In genomic region chr13:23007430-23007829, GRCh38 we compare ENCODE assay signal across 21 cellular contexts.
DNase-seq lines count a peak whose midpoint lies in the region; ATAC-seq and TF ChIP-seq lines count a peak whose summit lies in the region.
"Had no signal": no experiment of that assay in that cellular context is flagged by ENCODE, and none has a peak within 500 bp of the region (broad histone marks: within the 10 kb centered on the region; RNA-seq: fewer than 3 reads in every experiment).

No MANE protein-coding gene starts in this region.

- WGBS in right cardiac atrium = 27% methylated on average over 7 of the region's 7 CpGs

- H3K9me3 ChIP-seq in right cardiac atrium (ENCODE audit: control insufficient read depth, low read length) = no peaks in the 10 kb centered on the region
- no peaks in the 10 kb centered on the region for H3K9me3 ChIP-seq in neural progenitor cell (ENCODE audit: low read depth)
- H3K9me3 ChIP-seq: A549 had no signal

- no peaks in the 10 kb centered on the region for H4K20me1 ChIP-seq in neural progenitor cell (ENCODE audit: low read depth)
- H4K20me1 ChIP-seq: BLaER1 had no signal

- H3K9ac ChIP-seq in neural progenitor cell = no peak overlapping the region
- H3K9ac ChIP-seq: BLaER1, KMS-11 had no signal

- H3K4me1 Mint-ChIP-seq in neural progenitor cell = no peaks in the 10 kb centered on the region
- H3K4me1 Mint-ChIP-seq: CD8-positive, alpha-beta memory T cell had no signal

- no peak for ATAC-seq in right cardiac atrium
- ATAC-seq in GM21360 (IDR thresholded peaks at IDR 0.05; ENCODE audit: unreplicated experiment) = no peak
- ATAC-seq: A549, Panc1 had no signal

- intact Hi-C loops in right cardiac atrium (cut with DNase I) = no loop called here

- H3K36me3 ChIP-seq in neural progenitor cell = no peaks in the 10 kb centered on the region
- H3K36me3 ChIP-seq: BLaER1 had no signal

- H3K36me3 Mint-ChIP-seq in neural progenitor cell = no peaks in the 10 kb centered on the region
- H3K36me3 Mint-ChIP-seq: CD8-positive, alpha-beta memory T cell had no signal

- H3K4me1 ChIP-seq in right cardiac atrium (ENCODE audit: control insufficient read depth, insufficient read depth, low read length) (no peaks in the 10 kb centered on the region), neural progenitor cell (no peaks in the 10 kb centered on the region)
- H3K4me1 ChIP-seq: A549, BLaER1 had no signal

- H3K27me3 ChIP-seq in right cardiac atrium (ENCODE audit: control insufficient read depth, insufficient read depth) (no peaks in the 10 kb centered on the region), neural progenitor cell (no peaks in the 10 kb centered on the region)
- H3K27me3 ChIP-seq: BLaER1 had no signal

- H2AFZ ChIP-seq in neural progenitor cell (replicated peaks) = no peak overlapping the region

- no peaks in the 10 kb centered on the region for H3K79me2 ChIP-seq in neural progenitor cell (ENCODE audit: low read depth)

- no peak overlapping the region for H3K4me3 Mint-ChIP-seq in neural progenitor cell
- H3K4me3 Mint-ChIP-seq: CD8-positive, alpha-beta memory T cell; HFFc6 had no signal

- no peak for TF ChIP-seq CTCF in neural progenitor cell (IDR thresholded peaks at IDR 0.05)

- H3K27ac Mint-ChIP-seq in neural progenitor cell = peak overlapping the region; percentile 28
- H3K27ac Mint-ChIP-seq: CD8-positive, alpha-beta memory T cell; HFFc6 had no signal

- peaks cover 9% of the 10 kb centered on the region for H3K9me3 Mint-ChIP-seq in neural progenitor cell

- no peak overlapping the region for H3K4me2 ChIP-seq in neural progenitor cell
- H3K4me2 ChIP-seq: A549, BLaER1, KMS-11 had no signal

- H3K4me3 ChIP-seq in right cardiac atrium (ENCODE audit: low read length) (no peak overlapping the region), neural progenitor cell (no peak overlapping the region)
- H3K4me3 ChIP-seq: A549, BLaER1 had no signal

- H3K27ac ChIP-seq in right cardiac atrium (ENCODE audit: low read length) = no peak overlapping the region
- H3K27ac ChIP-seq in neural progenitor cell = no peak overlapping the region
- H3K27ac ChIP-seq in caudate nucleus (ENCODE audit: low read depth, low read length) = no peak overlapping the region
- H3K27ac ChIP-seq: A549, BLaER1, KMS-11 had no signal

- no peaks in the 10 kb centered on the region for H3K27me3 Mint-ChIP-seq in neural progenitor cell (ENCODE audit: insufficient read depth, low read depth)

- H3F3A ChIP-seq in neural progenitor cell (ENCODE audit: low read depth) = no peaks in the 10 kb centered on the region

- peak; percentile 22 for DNase-seq in D341Med (ENCODE audit: low spot score)
- DNase-seq in NCI-H82 treated with DMSO at 0.1 percent for 48 hours (lab: John Stamatoyannopoulos, UW; ENCODE audit: unreplicated experiment) = peak; percentile 60
- DNase-seq in right cardiac atrium = peak; percentile 18 to 70 (median 67)
- DNase-seq in neural progenitor cell (ENCODE audit: low spot score) = no peak
- no peak for DNase-seq in caudate nucleus (lab: John Stamatoyannopoulos, UW)
- DNase-seq in activated CD4-positive, CD25-positive, alpha-beta regulatory T cell treated with anti-CD3 and anti-CD28 coated beads, Interleukin-2, amount 50 U/mL, for 72 hours = no peak
- DNase-seq in dermis blood vessel endothelial cell = no peak
- DNase-seq: CD8-positive, alpha-beta memory T cell; DND-41; H7; HFFc6; NCI-H1048; NCI-H1436 treated with DMSO at 0.1 percent for 48 hours; NCI-H2029; NCI-H345; NCI-H526 treated with DMSO at 0.1 percent for 48 hours had no signal

Comparison
In these comparisons a context has a peak if more than half of its experiments do, and no peak if none do; other contexts are left out.
1. DNase-seq: peak in D341Med (single experiment), NCI-H82 treated with DMSO at 0.1 percent for 48 hours (single experiment) and right cardiac atrium (3 of 3); none in neural progenitor cell (single experiment), caudate nucleus (0 of 61), activated CD4-positive, CD25-positive, alpha-beta regulatory T cell treated with anti-CD3 and anti-CD28 coated beads, Interleukin-2, amount 50 U/mL, for 72 hours (single experiment) and dermis blood vessel endothelial cell (single experiment).